ENCODE assay signal across 16 cellular contexts in genomic region chr17:72567774-72568173, GRCh38.
A peak's percentile ranks its signal among the peaks of the same experiment; 100 is the strongest.
DNase-seq lines count a peak whose midpoint lies in the region; ATAC-seq and TF ChIP-seq lines count a peak whose summit lies in the region.
"Had no signal": no experiment of that assay in that cellular context is flagged by ENCODE, and none has a peak within 500 bp of the region (broad histone marks: within the 10 kb centered on the region; RNA-seq: fewer than 3 reads in every experiment).

No MANE protein-coding gene starts in this region.

- H3K4me3 ChIP-seq in BE2C (ENCODE audit: low read depth, low read length) (no peak overlapping the region), mucosa of descending colon (no peak overlapping the region)
- H3K4me3 ChIP-seq: Peyer's patch had no signal

- H3K9me3 ChIP-seq in BE2C (no peaks in the 10 kb centered on the region; the same call in 1 of the 2 replicates), mucosa of descending colon (no peaks in the 10 kb centered on the region)
- H3K9me3 ChIP-seq: Peyer's patch had no signal

- DNase-seq in BE2C (peak; percentile 58), NCI-H1092 treated with DMSO at 0.1 percent for 48 hours (lab: John Stamatoyannopoulos, UW) (peak; percentile 29), RWPE1 (ENCODE audit: low spot score) (no peak), mucosa of descending colon (peak in 1 of 3 donors; percentile 30), NCI-H345 (lab: John Stamatoyannopoulos, UW) (no peak)
- DNase-seq: H9, IMR-90, Kasumi-1, NCI-H1694 treated with DMSO at 0.1 percent for 48 hours, NCI-H510A treated with DMSO at 0.1 percent for 48 hours, Peyer's patch, SHP77, T-helper 9 cell had no signal

- peaks cover 34% of the 10 kb centered on the region for H3K4me1 ChIP-seq in BE2C
- peaks cover 19% of the 10 kb centered on the region for H3K4me1 ChIP-seq in mucosa of descending colon (ENCODE audit: low read depth)

- H3K36me3 ChIP-seq in BE2C (no peaks in the 10 kb centered on the region), mucosa of descending colon (ENCODE audit: low read depth) (no peaks in the 10 kb centered on the region)
- H3K36me3 ChIP-seq: Peyer's patch had no signal

- no peak for TF ChIP-seq CTCF in BE2C (IDR thresholded peaks at IDR 0.05; ENCODE audit: low read depth, low read length)
- TF ChIP-seq CTCF in RWPE1 (conservative IDR thresholded peaks at IDR 0.05; ENCODE audit: low read depth), result no peak
- no peak for TF ChIP-seq CTCF in mucosa of descending colon (IDR thresholded peaks at IDR 0.05)

- ATAC-seq in mucosa of descending colon, result peak; percentile 78
- no peak for ATAC-seq in HG03095 (IDR thresholded peaks at IDR 0.05; ENCODE audit: unreplicated experiment)
- no peak for ATAC-seq in GM19467 (IDR thresholded peaks at IDR 0.05; ENCODE audit: unreplicated experiment)
- no peak for ATAC-seq in GM21390 (IDR thresholded peaks at IDR 0.05; ENCODE audit: unreplicated experiment)

- H3K27ac ChIP-seq in RWPE1, result peak overlapping the region; percentile 64

- POLR2A ChIA-PET in RWPE1 (lab: Yijun Ruan, JAX; ENCODE audit: low non-redundant PET), result no interaction called here

- H3K27me3 ChIP-seq in BE2C, result no peaks in the 10 kb centered on the region
- H3K27me3 ChIP-seq: Peyer's patch had no signal

- CTCF ChIA-PET in RWPE1 (lab: Yijun Ruan, JAX), result no interaction called here

- intact Hi-C loops in mucosa of descending colon (cut with DNase I, micrococcal nuclease), result no loop called here

Comparison
In these comparisons a context has a peak if more than half of its experiments do, and no peak if none do; other contexts are left out.
1. DNase-seq: peak in BE2C (single experiment) and NCI-H1092 treated with DMSO at 0.1 percent for 48 hours (single experiment); none in RWPE1 (single experiment) and NCI-H345 (single experiment).